8 cellular contexts compared by ENCODE assay signal in genomic region chr3:9809239-9809614, GRCh38. TPM values are rescaled to one million over a fixed set of nuclear protein-coding genes. Genes with fewer than 3 reads are reported as not detected.
DNase-seq lines count a peak whose midpoint lies in the region; ATAC-seq and TF ChIP-seq lines count a peak whose summit lies in the region.

No MANE protein-coding gene starts in this region.

- TF ChIP-seq CTCF in WERI-Rb-1 (IDR thresholded peaks at IDR 0.05; ENCODE audit: low read depth, low read length) (no peak), fibroblast of mammary gland (conservative IDR thresholded peaks at IDR 0.05; ENCODE audit: control insufficient read depth, insufficient read depth, low read depth, low read length) (no peak), gastrocnemius medialis (IDR thresholded peaks at IDR 0.05 in 4 of 5, conservative IDR thresholded peaks at IDR 0.05 in 1 of 5) (no peak)

- H3K27ac ChIP-seq in WERI-Rb-1 (peak overlapping the region; percentile 86), gastrocnemius medialis (peak overlapping the region; percentile 82 to 95 (median 88)), SJCRH30 (no peak overlapping the region)

- peak in 1 of 2 donors; percentile 7 for ATAC-seq in gastrocnemius medialis
- ATAC-seq in GM18909 (IDR thresholded peaks at IDR 0.05; ENCODE audit: poor library complexity, unreplicated experiment): no peak

- TF ChIP-seq POLR2A in gastrocnemius medialis (IDR thresholded peaks at IDR 0.05): no peak

- peak; percentile 11 for DNase-seq in activated naive CD4-positive, alpha-beta T cell treated with Interleukin-2 at 50 U/mL for 16 hours
- no peak for DNase-seq in activated naive CD4-positive, alpha-beta T cell treated with anti-CD3 and anti-CD28 coated beads, Interleukin-2, amount 50 U/mL, for 16 hours
- peak; percentile 44 for DNase-seq in WERI-Rb-1
- DNase-seq in fibroblast of mammary gland (ENCODE audit: low read depth): no peak
- no peak for DNase-seq in gastrocnemius medialis
- no peak for DNase-seq in NCI-H2196 (lab: John Stamatoyannopoulos, UW; ENCODE audit: unreplicated experiment)
- no peak for DNase-seq in SJCRH30

- H3K4me1 ChIP-seq in gastrocnemius medialis (peaks cover 17 to 20% of the 10 kb centered on the region in 2 donors), SJCRH30 (no peaks in the 10 kb centered on the region)

- H3K27me3 ChIP-seq in WERI-Rb-1 (ENCODE audit: insufficient read depth, low read depth, severe bottlenecking): no peaks in the 10 kb centered on the region
- H3K27me3 ChIP-seq in gastrocnemius medialis: no peaks in the 10 kb centered on the region
- no peaks in the 10 kb centered on the region for H3K27me3 ChIP-seq in SJCRH30

- in situ Hi-C loops in gastrocnemius medialis (cut with MboI; ENCODE audit: low sequenced_read_pairs in 4 of 4): no loop called here

- intact Hi-C loops in gastrocnemius medialis (cut with DNase I; ENCODE audit: low total_unique reads): no loop called here

- H3K9me3 ChIP-seq in WERI-Rb-1 (ENCODE audit: severe bottlenecking) (no peaks in the 10 kb centered on the region), gastrocnemius medialis (no peaks in the 10 kb centered on the region), SJCRH30 (replicated peaks) (no peaks in the 10 kb centered on the region)

- H3K36me3 ChIP-seq in WERI-Rb-1 (peaks cover 19% of the 10 kb centered on the region), gastrocnemius medialis (peaks cover 0 to 30% of the 10 kb centered on the region in 2 donors), SJCRH30 (peaks cover 19% of the 10 kb centered on the region)

- peak overlapping the region; percentile 68 for H3K4me3 ChIP-seq in WERI-Rb-1 (ENCODE audit: low read depth, low read length)
- peak overlapping the region; percentile 48 for H3K4me3 ChIP-seq in fibroblast of mammary gland (ENCODE audit: control insufficient read depth, low read depth, low read length)
- peak overlapping the region; percentile 65 to 81 (median 70) for H3K4me3 ChIP-seq in gastrocnemius medialis
- no peak overlapping the region for H3K4me3 ChIP-seq in SJCRH30

RNA-seq across cellular contexts. Expression of gene TTLL3, which starts 0.8 kb away (rescaled TPM):
- 10 to 100 TPM in 2 of 4 donors, 1 to 10 TPM in 2; 3.2 to 17.6 (median 8.5) TPM for total RNA-seq in gastrocnemius medialis
- total RNA-seq in SJCRH30 (2014; rRNA removed; shearing (Covaris generic)): 7.0 and 14.9 TPM in 2 replicates

RNA-seq across cellular contexts. Expression of gene ARPC4, which starts 16.3 kb away (rescaled TPM):
- total RNA-seq in gastrocnemius medialis: 100 to 1,000 TPM in 3 of 4 donors, 10 to 100 TPM in 1; 96.8 to 147 (median 143) TPM
- 87.4 and 96.9 TPM in 2 replicates for total RNA-seq in SJCRH30 (2014; rRNA removed; shearing (Covaris generic))

RNA-seq across cellular contexts. Expression of gene TADA3, which starts 17.0 kb away (rescaled TPM):
- total RNA-seq in gastrocnemius medialis: 10 to 100 TPM; 58.1 to 83.5 (median 66.7) TPM
- total RNA-seq in SJCRH30 (2014; rRNA removed; shearing (Covaris generic)): 58.5 and 59.3 TPM in 2 replicates

RNA-seq across cellular contexts. Expression of gene RPUSD3, which starts 34.6 kb away (rescaled TPM):
- total RNA-seq in gastrocnemius medialis: 10 to 100 TPM; 72.7 to 96.7 (median 75.5) TPM
- total RNA-seq in SJCRH30 (2014; rRNA removed; shearing (Covaris generic)): 30.0 and 34.0 TPM in 2 replicates

RNA-seq across cellular contexts. Expression of gene CAMK1, which starts 39.5 kb away (rescaled TPM):
- 10 to 100 TPM in 1 of 4 donors, 1 to 10 TPM in 3; 2.1 to 11.6 (median 8.0) TPM for total RNA-seq in gastrocnemius medialis
- 5.8 TPM in 2 replicates for total RNA-seq in SJCRH30 (2014; rRNA removed; shearing (Covaris generic))

Comparison
In these comparisons a context has a peak if more than half of its experiments do, and no peak if none do; other contexts are left out.
1. DNase-seq: peak in activated naive CD4-positive, alpha-beta T cell treated with Interleukin-2 at 50 U/mL for 16 hours (single experiment) and WERI-Rb-1 (single experiment); none in activated naive CD4-positive, alpha-beta T cell treated with anti-CD3 and anti-CD28 coated beads, Interleukin-2, amount 50 U/mL, for 16 hours (single experiment), fibroblast of mammary gland (single experiment), gastrocnemius medialis (0 of 2), NCI-H2196 (single experiment) and SJCRH30 (0 of 2).